In genomic region chr7:152636436-152636835, GRCh38 we compare ENCODE assay signal across 18 cellular contexts.
"Had no signal": no experiment of that assay in that cellular context is flagged by ENCODE, and none has a peak within 500 bp of the region (broad histone marks: within the 10 kb centered on the region; RNA-seq: fewer than 3 reads in every experiment).

No MANE protein-coding gene starts in this region.

- H3K4me3 ChIP-seq: coronary artery, gastrocnemius medialis, heart right ventricle, mucosa of descending colon, psoas muscle, skin epidermis, upper lobe of right lung, vagina had no signal

- H3K9me3 ChIP-seq: gastrocnemius medialis, heart right ventricle, mucosa of descending colon, neutrophil, psoas muscle, upper lobe of right lung, vagina had no signal

- H3K4me1 ChIP-seq: gastrocnemius medialis, heart right ventricle, psoas muscle, upper lobe of right lung, vagina had no signal

- H3K36me3 ChIP-seq: gastrocnemius medialis, heart right ventricle, neutrophil, upper lobe of right lung, vagina had no signal

- H3K27ac ChIP-seq: coronary artery, gastrocnemius medialis, heart right ventricle, neutrophil, psoas muscle, skin epidermis, upper lobe of right lung, vagina had no signal

- H3K27me3 ChIP-seq: gastrocnemius medialis, neutrophil, upper lobe of right lung, vagina had no signal

- ATAC-seq: gastrocnemius medialis; heart right ventricle; left lobe of liver; mucosa of descending colon; naive thymus-derived CD8-positive, alpha-beta T cell; psoas muscle; sciatic nerve; upper lobe of right lung had no signal

- DNase-seq: effector CD4-positive, alpha-beta T cell; endodermal cell; erythroblast; gastrocnemius medialis; heart right ventricle; islet precursor cell; mucosa of descending colon; naive thymus-derived CD8-positive, alpha-beta T cell; psoas muscle; retina; stimulated activated naive CD4-positive, alpha-beta T cell treated with Interleukin-2 at 50 U/mL for 16 hours; upper lobe of right lung had no signal
